ENCODE assay signal across 2 cellular contexts in genomic region chr3:127588675-127589577, GRCh38.
TF ChIP-seq lines count a peak whose summit lies in the region.

No MANE protein-coding gene starts in this region.

TF ChIP-seq in SK-N-SH, 30 proteins besides CTCF, POLR2A, EP300 and RAD21 (continued from another document):
- TF ChIP-seq USF2 (IDR thresholded peaks at IDR 0.05; ENCODE audit: borderline replicate concordance, low read depth, low read length) (no peak), ZBTB33 (IDR thresholded peaks at IDR 0.05; ENCODE audit: borderline replicate concordance, low read depth) (no peak), RXRA (IDR thresholded peaks at IDR 0.05; ENCODE audit: borderline replicate concordance, low read depth) (no peak), NRF1 (IDR thresholded peaks at IDR 0.05; ENCODE audit: low read depth, low read length) (no peak), GATA2 (CRISPR knock-in tag; IDR thresholded peaks at IDR 0.05) (no peak), POLR2AphosphoS5 (IDR thresholded peaks at IDR 0.05; ENCODE audit: low read depth, low read length) (no peak), TEAD4 (IDR thresholded peaks at IDR 0.05; ENCODE audit: borderline replicate concordance, insufficient read depth) (no peak), RCOR1 (IDR thresholded peaks at IDR 0.05; ENCODE audit: low read length) (no peak), RFX5 (IDR thresholded peaks at IDR 0.05; ENCODE audit: low read length) (no peak), SIN3A (IDR thresholded peaks at IDR 0.05; ENCODE audit: borderline replicate concordance, low read depth, low read length) (no peak), ELF1 (IDR thresholded peaks at IDR 0.05) (no peak), IRF3 (IDR thresholded peaks at IDR 0.05; ENCODE audit: low read depth, low read length) (no peak)

TF ChIP-seq in SK-N-SH treated with all-trans-retinoic acid at 6 μM for 48 hours, 23 proteins besides CTCF, POLR2A, EP300 and RAD21 (continued from another document):
- TF ChIP-seq POU6F1 (CRISPR knock-in tag; IDR thresholded peaks at IDR 0.05; ENCODE audit: borderline replicate concordance, low read depth) = no peak
- TF ChIP-seq ZNF8 (CRISPR knock-in tag; IDR thresholded peaks at IDR 0.05) = no peak
- no peak for TF ChIP-seq ARNTL (CRISPR knock-in tag; IDR thresholded peaks at IDR 0.05; ENCODE audit: borderline replicate concordance, low read depth)
- no peak for TF ChIP-seq BACH2 (CRISPR knock-in tag; IDR thresholded peaks at IDR 0.05; ENCODE audit: borderline replicate concordance)
- no peak for TF ChIP-seq CSRNP3 (CRISPR knock-in tag; IDR thresholded peaks at IDR 0.05)
- no peak for TF ChIP-seq ZFP3 (CRISPR knock-in tag; IDR thresholded peaks at IDR 0.05)
- no peak for TF ChIP-seq ESRRG (CRISPR knock-in tag; IDR thresholded peaks at IDR 0.05)
